ENCODE assay signal across 20 cellular contexts in genomic region chr6:128806274-128806673, GRCh38.
DNase-seq lines count a peak whose midpoint lies in the region; ATAC-seq and TF ChIP-seq lines count a peak whose summit lies in the region.
"Had no signal": no experiment of that assay in that cellular context is flagged by ENCODE, and none has a peak within 500 bp of the region (broad histone marks: within the 10 kb centered on the region; RNA-seq: fewer than 3 reads in every experiment).

No MANE protein-coding gene starts in this region.

- TF ChIP-seq EP300 in gastroesophageal sphincter (IDR thresholded peaks at IDR 0.05) (no peak), sigmoid colon (IDR thresholded peaks at IDR 0.05) (no peak)

- H3K27me3 ChIP-seq in gastroesophageal sphincter (no peaks in the 10 kb centered on the region), sigmoid colon (no peaks in the 10 kb centered on the region)
- no peaks in the 10 kb centered on the region for H3K27me3 ChIP-seq in CD8-positive, alpha-beta memory T cell (ENCODE audit: insufficient read depth, low read length, poor library complexity, severe bottlenecking)
- H3K27me3 ChIP-seq: cardiac muscle cell, stomach, uterus had no signal

- H3K9me3 ChIP-seq in SK-N-MC (ENCODE audit: low read depth, low read length) (no peaks in the 10 kb centered on the region; the same call in 1 of the 2 replicates), gastroesophageal sphincter (no peaks in the 10 kb centered on the region), sigmoid colon (no peaks in the 10 kb centered on the region)
- H3K9me3 ChIP-seq in CD8-positive, alpha-beta memory T cell (ENCODE audit: low read length): no peaks in the 10 kb centered on the region
- H3K9me3 ChIP-seq: stomach, uterus had no signal

- H3K4me3 Mint-ChIP-seq in WTC11: no peak overlapping the region
- no peak overlapping the region for H3K4me3 Mint-ChIP-seq in CD8-positive, alpha-beta memory T cell
- H3K4me3 Mint-ChIP-seq: activated naive CD8-positive, alpha-beta T cell; activated T-cell treated with anti-CD3 and anti-CD28 coated beads, Interleukin-2, amount 50 U/mL, for 4 hours; CD4-positive, CD25-positive, alpha-beta regulatory T cell; naive thymus-derived CD4-positive, alpha-beta T cell had no signal

- POLR2A ChIA-PET in WTC11 (lab: Charles Lee): no interaction called here
- POLR2A ChIA-PET in CD8-positive, alpha-beta memory T cell (lab: Charles Lee): no interaction called here

- H3K27me3 Mint-ChIP-seq in WTC11 (ENCODE audit: low read depth): no peaks in the 10 kb centered on the region
- no peaks in the 10 kb centered on the region for H3K27me3 Mint-ChIP-seq in CD8-positive, alpha-beta memory T cell
- H3K27me3 Mint-ChIP-seq: CD4-positive, CD25-positive, alpha-beta regulatory T cell had no signal

- H3K36me3 ChIP-seq in SK-N-MC (ENCODE audit: insufficient read depth, low read length): no peaks in the 10 kb centered on the region
- H3K36me3 ChIP-seq in gastroesophageal sphincter: no peaks in the 10 kb centered on the region
- no peaks in the 10 kb centered on the region for H3K36me3 ChIP-seq in sigmoid colon
- H3K36me3 ChIP-seq in CD8-positive, alpha-beta memory T cell (ENCODE audit: insufficient read depth, low read length): no peaks in the 10 kb centered on the region
- H3K36me3 ChIP-seq: cardiac muscle cell, stomach, uterus had no signal

- no peak overlapping the region for H3K27ac Mint-ChIP-seq in WTC11
- no peak overlapping the region for H3K27ac Mint-ChIP-seq in CD8-positive, alpha-beta memory T cell
- H3K27ac Mint-ChIP-seq: activated naive CD8-positive, alpha-beta T cell; CD4-positive, CD25-positive, alpha-beta regulatory T cell; naive thymus-derived CD4-positive, alpha-beta T cell had no signal

- ATAC-seq in gastroesophageal sphincter (peak; percentile 83), WTC11 (no peak)
- ATAC-seq: activated T-cell treated with anti-CD3 and anti-CD28 coated beads, Interleukin-2, amount 50 U/mL, for 4 hours; naive thymus-derived CD4-positive, alpha-beta T cell; SK-N-SH treated with all-trans-retinoic acid at 6 μM for 48 hours had no signal

- H3K27ac ChIP-seq in SK-N-MC (peak overlapping the region; percentile 84), gastroesophageal sphincter (peak overlapping the region in 2 of 4 donors; percentile 4 to 28), sigmoid colon (peak overlapping the region in 1 of 4 donors; percentile 14)
- H3K27ac ChIP-seq in CD8-positive, alpha-beta memory T cell (ENCODE audit: low read depth, low read length): no peak overlapping the region
- H3K27ac ChIP-seq: cardiac muscle cell, stomach, uterus had no signal

- H3K36me3 Mint-ChIP-seq in WTC11: peaks cover 6% of the 10 kb centered on the region
- H3K36me3 Mint-ChIP-seq in CD8-positive, alpha-beta memory T cell: no peaks in the 10 kb centered on the region
- H3K36me3 Mint-ChIP-seq: activated naive CD8-positive, alpha-beta T cell; CD4-positive, CD25-positive, alpha-beta regulatory T cell; naive thymus-derived CD4-positive, alpha-beta T cell had no signal

- no peaks in the 10 kb centered on the region for H3K4me1 ChIP-seq in gastroesophageal sphincter
- H3K4me1 ChIP-seq in sigmoid colon: no peaks in the 10 kb centered on the region
- H3K4me1 ChIP-seq in CD8-positive, alpha-beta memory T cell (ENCODE audit: insufficient read depth, low read length): no peaks in the 10 kb centered on the region
- H3K4me1 ChIP-seq: stomach, uterus had no signal

- TF ChIP-seq CTCF in gastroesophageal sphincter (IDR thresholded peaks at IDR 0.05) (no peak), sigmoid colon (IDR thresholded peaks at IDR 0.05) (no peak), WTC11 (IDR thresholded peaks at IDR 0.05) (no peak)

- peaks cover 19% of the 10 kb centered on the region for H3K9me3 Mint-ChIP-seq in WTC11
- peaks cover 0 to 10% (median 3%) of the 10 kb centered on the region in 5 donors for H3K9me3 Mint-ChIP-seq in CD8-positive, alpha-beta memory T cell

- TF ChIP-seq POLR2A in gastroesophageal sphincter (IDR thresholded peaks at IDR 0.05) (no peak), sigmoid colon (IDR thresholded peaks at IDR 0.05) (no peak)

- intact Hi-C loops in sigmoid colon (cut with DNase I): no loop called here

- no peak overlapping the region for H3K9ac ChIP-seq in SK-N-MC (ENCODE audit: insufficient read length)

- CTCF ChIA-PET in WTC11 (lab: Charles Lee): interaction anchor here (0.5 kb wide), 1 partner anchor 410 kb away, joined by 3 read pairs; no protein-coding TSS in a partner anchor
- CTCF ChIA-PET in CD8-positive, alpha-beta memory T cell (lab: Charles Lee): no interaction called here

- WGBS in gastroesophageal sphincter (ENCODE audit: low coverage in 1 of 2), 2 donors: 68 to 69% methylated on average over 3 of the region's 3 CpGs
- WGBS in sigmoid colon, 2 donors: 52 to 75% methylated on average over 3 of the region's 3 CpGs

- peaks cover 16% of the 10 kb centered on the region for H3K4me1 Mint-ChIP-seq in WTC11
- no peaks in the 10 kb centered on the region for H3K4me1 Mint-ChIP-seq in CD8-positive, alpha-beta memory T cell
- H3K4me1 Mint-ChIP-seq: CD4-positive, CD25-positive, alpha-beta regulatory T cell had no signal

- H3K4me3 ChIP-seq in SK-N-MC (no peak overlapping the region), gastroesophageal sphincter (no peak overlapping the region), sigmoid colon (no peak overlapping the region)
- H3K4me3 ChIP-seq in CD8-positive, alpha-beta memory T cell (ENCODE audit: low read length): no peak overlapping the region
- H3K4me3 ChIP-seq: cardiac muscle cell, lung, stomach, uterus had no signal

- peak; percentile 25 for DNase-seq in SIG-M5 treated with dmso at 0.1 percent for 504 hours (lab: John Stamatoyannopoulos, UW; ENCODE audit: unreplicated experiment)
- no peak for DNase-seq in SIG-M5 (lab: John Stamatoyannopoulos, UW)
- DNase-seq in SK-N-MC (ENCODE audit: low read depth, low spot score): peak; percentile 22
- DNase-seq in sigmoid colon: peak; percentile 54
- no peak for DNase-seq in WTC11 (ENCODE audit: low spot score)
- DNase-seq in stimulated activated CD4-positive, alpha-beta T cell treated with anti-CD3 and anti-CD28 coated beads, Interleukin-2, amount 100 ng/mL, for 24 hours: no peak
- no peak for DNase-seq in CD8-positive, alpha-beta memory T cell
- DNase-seq: activated CD4-positive, alpha-beta T cell treated with anti-CD3 and anti-CD28 coated beads, Interleukin-2, amount 50 U/mL, for 48 hours; activated T-cell treated with anti-CD3 and anti-CD28 coated beads, Interleukin-2, amount 50 U/mL, for 4 hours; CD4-positive, CD25-positive, alpha-beta regulatory T cell; effector memory CD4-positive, alpha-beta T cell; naive thymus-derived CD4-positive, alpha-beta T cell; NCI-H1417; stomach had no signal

TF ChIP-seq in WTC11, 78 proteins besides CTCF, POLR2A, EP300 and RAD21:
- TF ChIP-seq, protein P1, sequence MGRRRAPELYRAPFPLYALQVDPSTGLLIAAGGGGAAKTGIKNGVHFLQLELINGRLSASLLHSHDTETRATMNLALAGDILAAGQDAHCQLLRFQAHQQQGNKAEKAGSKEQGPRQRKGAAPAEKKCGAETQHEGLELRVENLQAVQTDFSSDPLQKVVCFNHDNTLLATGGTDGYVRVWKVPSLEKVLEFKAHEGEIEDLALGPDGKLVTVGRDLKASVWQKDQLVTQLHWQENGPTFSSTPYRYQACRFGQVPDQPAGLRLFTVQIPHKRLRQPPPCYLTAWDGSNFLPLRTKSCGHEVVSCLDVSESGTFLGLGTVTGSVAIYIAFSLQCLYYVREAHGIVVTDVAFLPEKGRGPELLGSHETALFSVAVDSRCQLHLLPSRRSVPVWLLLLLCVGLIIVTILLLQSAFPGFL (CRISPR knock-in tag; IDR thresholded peaks at IDR 0.05; ENCODE audit: borderline replicate concordance): no peak
- no peak for TF ChIP-seq FOXP4 (CRISPR knock-in tag; IDR thresholded peaks at IDR 0.05)
- TF ChIP-seq GTF2I (CRISPR knock-in tag; conservative IDR thresholded peaks at IDR 0.05): no peak
- no peak for TF ChIP-seq TCF7 (CRISPR knock-in tag; IDR thresholded peaks at IDR 0.05; ENCODE audit: low read depth)
- no peak for TF ChIP-seq NFYB (CRISPR knock-in tag; conservative IDR thresholded peaks at IDR 0.05; ENCODE audit: low read depth)
- TF ChIP-seq ESRRA (CRISPR knock-in tag; IDR thresholded peaks at IDR 0.05; ENCODE audit: borderline replicate concordance): no peak
- TF ChIP-seq ZNF423 (CRISPR knock-in tag; IDR thresholded peaks at IDR 0.05): no peak
- TF ChIP-seq, protein P2, sequence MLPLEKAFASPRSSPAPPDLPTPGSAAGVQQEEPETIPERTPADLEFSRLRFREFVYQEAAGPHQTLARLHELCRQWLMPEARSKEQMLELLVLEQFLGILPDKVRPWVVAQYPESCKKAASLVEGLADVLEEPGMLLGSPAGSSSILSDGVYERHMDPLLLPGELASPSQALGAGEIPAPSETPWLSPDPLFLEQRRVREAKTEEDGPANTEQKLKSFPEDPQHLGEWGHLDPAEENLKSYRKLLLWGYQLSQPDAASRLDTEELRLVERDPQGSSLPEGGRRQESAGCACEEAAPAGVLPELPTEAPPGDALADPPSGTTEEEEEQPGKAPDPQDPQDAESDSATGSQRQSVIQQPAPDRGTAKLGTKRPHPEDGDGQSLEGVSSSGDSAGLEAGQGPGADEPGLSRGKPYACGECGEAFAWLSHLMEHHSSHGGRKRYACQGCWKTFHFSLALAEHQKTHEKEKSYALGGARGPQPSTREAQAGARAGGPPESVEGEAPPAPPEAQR (CRISPR knock-in tag; IDR thresholded peaks at IDR 0.05): no peak

Comparison
In these comparisons a context has a peak if more than half of its experiments do, and no peak if none do; other contexts are left out.
1. DNase-seq: peak in SIG-M5 treated with dmso at 0.1 percent for 504 hours (single experiment), SK-N-MC (single experiment) and sigmoid colon (single experiment); none in SIG-M5 (single experiment), WTC11 (single experiment), stimulated activated CD4-positive, alpha-beta T cell treated with anti-CD3 and anti-CD28 coated beads, Interleukin-2, amount 100 ng/mL, for 24 hours (0 of 2) and CD8-positive, alpha-beta memory T cell (0 of 5).